Comparison of ENCODE assay signal across 8 cellular contexts in the genomic region with DNA sequence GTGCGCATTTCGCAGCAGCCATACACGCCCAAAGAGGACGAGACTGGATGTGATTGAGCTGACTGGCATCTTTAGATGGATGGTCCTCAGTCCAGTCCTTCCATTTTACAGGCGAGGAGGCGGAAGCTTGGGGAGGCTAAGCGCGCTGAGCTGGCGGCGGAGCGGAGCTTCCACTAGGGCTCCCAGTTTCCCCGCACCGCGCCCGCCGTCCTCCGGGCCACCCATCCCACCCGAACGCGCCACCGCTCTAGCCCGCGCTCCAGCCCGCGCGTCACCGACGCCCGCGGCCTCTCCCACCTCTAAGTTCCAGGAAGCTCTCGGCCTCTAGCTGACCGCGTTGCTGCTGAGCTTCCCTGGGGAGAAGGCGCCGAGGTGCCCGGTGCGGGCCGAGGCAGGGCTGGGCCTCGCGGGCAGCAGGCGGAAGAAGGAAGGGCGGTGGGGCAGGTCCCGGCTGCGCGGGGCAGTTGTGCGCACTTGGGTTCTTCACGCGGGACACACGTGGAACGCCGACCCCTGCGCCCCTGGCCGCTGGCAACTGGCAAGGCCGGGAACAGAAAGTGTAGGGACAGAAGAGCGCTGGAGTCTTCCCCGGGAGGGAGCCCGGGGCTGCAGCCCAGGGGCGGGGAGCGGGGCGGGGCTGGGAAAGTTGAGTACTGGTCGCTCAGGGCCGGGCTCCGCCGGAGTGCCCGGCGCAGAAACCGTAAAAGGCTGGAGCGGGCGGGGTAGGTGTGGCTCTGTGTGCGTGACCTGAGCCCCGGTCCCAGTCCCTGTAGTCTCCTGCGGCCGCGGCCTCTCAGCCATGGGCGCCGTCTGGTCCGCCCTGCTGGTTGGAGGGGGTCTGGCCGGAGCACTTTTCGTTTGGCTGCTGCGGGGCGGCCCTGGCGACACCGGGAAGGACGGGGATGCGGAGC. TPM values are rescaled to one million over a fixed set of nuclear protein-coding genes. Genes with fewer than 3 reads are reported as not detected.
DNase-seq lines count a peak whose midpoint lies in the region; ATAC-seq, FAIRE-seq and TF ChIP-seq lines count a peak whose summit lies in the region.

A gene (plus strand): TSS at position 763 of the 911 bp plus-strand sequence. CDS start 37 bp downstream, at position 800.

- 2 to 5% methylated on average over 20 to 24 of the region's 85 CpGs for WGBS in thyroid gland, 2 donors

- H3K27me3 ChIP-seq in muscle layer of duodenum (ENCODE audit: low read depth, low read length) = no peaks in the 10 kb centered on the region
- H3K27me3 ChIP-seq in thyroid gland = no peaks in the 10 kb centered on the region

- peak; percentile 8 for FAIRE-seq in GM19239 (lab: Jason Lieb, UNC)

- H3K27ac ChIP-seq in muscle layer of duodenum (ENCODE audit: low read length) (peak within 1 kb of the TSS; percentile 73), thyroid gland (peak within 1 kb of the TSS; percentile 15 to 60 (median 43))

- peak in 1 of 2 donors; percentile 38 for TF ChIP-seq POLR2A in thyroid gland (IDR thresholded peaks at IDR 0.05)

- TF ChIP-seq CTCF in thyroid gland (IDR thresholded peaks at IDR 0.05) = no peak

- H3K4me3 ChIP-seq in muscle layer of duodenum (ENCODE audit: low read depth in 1 of 2, low read length in 2 of 2) (peak within 1 kb of the TSS; percentile 78 to 91), thyroid gland (replicated peaks in 1 of 3) (peak within 1 kb of the TSS; percentile 46 to 92 (median 78))

- peaks cover 8% of the 10 kb centered on the region in 2 donors for H3K36me3 ChIP-seq in muscle layer of duodenum (ENCODE audit: control insufficient read depth in 1 of 2, insufficient read depth in 2 of 2, low read length in 2 of 2)
- no peaks in the 10 kb centered on the region for H3K36me3 ChIP-seq in thyroid gland

- H3K4me1 ChIP-seq in muscle layer of duodenum (ENCODE audit: control insufficient read depth in 1 of 2, insufficient read depth in 2 of 2, low read length in 2 of 2) = peaks cover 15 to 17% of the 10 kb centered on the region in 2 donors
- peaks cover 3 to 6% of the 10 kb centered on the region in 2 donors for H3K4me1 ChIP-seq in thyroid gland

- DNase-seq in AG20443 (ENCODE audit: low spot score) (peak; percentile 84), GM19239 (ENCODE audit: insufficient read length, low spot score) (peak; percentile 9), NCI-H748 (lab: John Stamatoyannopoulos, UW; ENCODE audit: unreplicated experiment) (peak; percentile 74), fibroblast of peridontal ligament (ENCODE audit: extremely low read depth) (peak; percentile 62), thyroid gland (peak; percentile 75 to 83)
- DNase-seq in activated T-cell treated with anti-CD3 and anti-CD28 coated beads, Interleukin-2, amount 50 U/mL, for 48 hours = peak; percentile 48 to 55

- intact Hi-C loops in thyroid gland (cut with DNase I) = loop anchor here (10.0 kb wide), 1 partner anchor 121 kb away; no protein-coding TSS in a partner anchor

- ATAC-seq in HG03342 (IDR thresholded peaks at IDR 0.05; ENCODE audit: unreplicated experiment) = no peak

- H3K9me3 ChIP-seq in muscle layer of duodenum (ENCODE audit: control insufficient read depth in 1 of 2, low read length in 2 of 2) (no peaks in the 10 kb centered on the region), thyroid gland (no peaks in the 10 kb centered on the region)

RNA-seq across cellular contexts. Expression of the gene that starts here (rescaled TPM):
- total RNA-seq in thyroid gland = 1 to 10 TPM; 1.0 to 2.5 (median 1.4) TPM

Comparison
In these comparisons a context has a peak if more than half of its experiments do, and no peak if none do; other contexts are left out.
1. DNase-seq: peak in every context shown above with its lines; median percentile 84 in AG20443; 79 in thyroid gland; 74 in NCI-H748; 62 in fibroblast of peridontal ligament; 52 in activated T-cell treated with anti-CD3 and anti-CD28 coated beads, Interleukin-2, amount 50 U/mL, for 48 hours; 9 in GM19239.